ENCODE assay signal across 27 cellular contexts in the genomic region with DNA sequence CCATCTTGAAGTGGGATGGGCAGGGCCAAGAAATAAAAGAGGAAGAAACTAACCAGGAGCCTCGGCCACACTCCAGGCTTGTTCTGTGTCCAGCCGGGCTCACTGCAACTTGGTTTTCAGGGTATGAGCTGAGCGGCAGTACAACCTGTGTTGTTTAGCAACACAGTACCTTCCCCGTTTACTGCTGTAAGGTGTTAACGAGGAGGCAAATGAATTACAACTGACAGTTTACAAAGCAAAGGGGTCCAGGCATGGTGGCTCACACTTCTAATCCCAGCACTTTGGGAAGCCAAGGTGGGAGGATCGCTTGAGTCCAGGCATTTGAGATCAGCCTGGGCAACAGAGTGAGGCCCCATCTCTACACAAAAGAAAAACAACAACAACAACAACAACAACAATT.
DNase-seq lines count a peak whose midpoint lies in the region; ATAC-seq, FAIRE-seq and TF ChIP-seq lines count a peak whose summit lies in the region.
"Had no signal": no experiment of that assay in that cellular context is flagged by ENCODE, and none has a peak within 500 bp of the region (broad histone marks: within the 10 kb centered on the region; RNA-seq: fewer than 3 reads in every experiment).

No MANE protein-coding gene starts in this region.

- no CpG with 5 or more reads among the region's 6 CpGs for WGBS in mesendoderm (ENCODE audit: extremely low coverage, insufficient coverage, low lambda C conversion rate)

- no peak overlapping the region for H2BK15ac ChIP-seq in mesendoderm (replicated peaks; ENCODE audit: low read depth)

- no peak overlapping the region for H2BK5ac ChIP-seq in mesendoderm (ENCODE audit: low read length)

- no peak overlapping the region for H2BK120ac ChIP-seq in mesendoderm (ENCODE audit: low read depth, low read length)

- H3K18ac ChIP-seq in mesendoderm (ENCODE audit: low read length) = no peak overlapping the region

- DNase-seq in HTR-8/SVneo (ENCODE audit: insufficient read length, low spot score) (no peak), coronary artery (ENCODE audit: low spot score) (peak; percentile 17), islet precursor cell (peak; percentile 11), mesendoderm (peak; percentile 55), NCI-H226 (no peak), iPS-NIHi11 (ENCODE audit: low spot score) (no peak), NCI-H774 (lab: John Stamatoyannopoulos, UW) (no peak)
- DNase-seq: AML-193; CD4-positive, alpha-beta memory T cell; CD4-positive, CD25-positive, alpha-beta regulatory T cell; CD8-positive, alpha-beta memory T cell; COR-L47; DMS 273 treated with DMSO at 0.1 percent for 48 hours; DMS153; DMS53; DMS79; DND-41; EL; GDM1 had no signal

- no peaks in the 10 kb centered on the region for H3K79me2 ChIP-seq in mesendoderm (ENCODE audit: control insufficient read depth, insufficient read depth, low read length)

- H3K4me3 ChIP-seq in coronary artery = no peak overlapping the region
- H3K4me3 ChIP-seq in mesendoderm (ENCODE audit: low read length) = no peak overlapping the region
- H3K4me3 ChIP-seq: A549; BLaER1 treated with 17β-estradiol and CSF1 and Interleukin-3, amounts not matched to agents 10 nM and 100 nM; GM12878 had no signal

- ATAC-seq in GM18858 (IDR thresholded peaks at IDR 0.05; ENCODE audit: unreplicated experiment) = no peak
- ATAC-seq: A549, GM12878 had no signal

- no peak overlapping the region for H3K4me2 ChIP-seq in mesendoderm (ENCODE audit: low read length)
- H3K4me2 ChIP-seq: A549; BLaER1 treated with 17β-estradiol and CSF1 and Interleukin-3, amounts not matched to agents 10 nM and 100 nM had no signal

- H3K79me1 ChIP-seq in mesendoderm (ENCODE audit: low read length) = no peaks in the 10 kb centered on the region

- FAIRE-seq in HTR-8/SVneo (lab: Jason Lieb, UNC) = peak; percentile 44
- FAIRE-seq: A549, GM12878, GM12892, GM18507, GM19239 had no signal

- no peak overlapping the region for H2AK5ac ChIP-seq in mesendoderm (ENCODE audit: low read length)

- H3K4ac ChIP-seq in mesendoderm (ENCODE audit: low read depth, low read length) = no peak overlapping the region

- H3K9ac ChIP-seq in mesendoderm (ENCODE audit: low read length) = no peak overlapping the region
- H3K9ac ChIP-seq: BLaER1 treated with 17β-estradiol and CSF1 and Interleukin-3, amounts not matched to agents 10 nM and 100 nM had no signal

- H3K27ac ChIP-seq in coronary artery (no peak overlapping the region), mesendoderm (ENCODE audit: low read depth, low read length) (no peak overlapping the region)
- H3K27ac ChIP-seq: 22Rv1; A549; BLaER1 treated with 17β-estradiol and CSF1 and Interleukin-3, amounts not matched to agents 10 nM and 100 nM had no signal

- no peak overlapping the region for H4K8ac ChIP-seq in mesendoderm (ENCODE audit: low read depth, low read length)

- TF ChIP-seq CTCF in coronary artery (IDR thresholded peaks at IDR 0.05) = no peak

- H3K56ac ChIP-seq in mesendoderm (ENCODE audit: low read length) = peak overlapping the region; percentile 27

- no peak overlapping the region for H3K23ac ChIP-seq in mesendoderm (ENCODE audit: low read length)

- no peaks in the 10 kb centered on the region for H3K27me3 ChIP-seq in mesendoderm (ENCODE audit: insufficient read depth, low read length, poor library complexity)
- H3K27me3 ChIP-seq: BLaER1 treated with 17β-estradiol and CSF1 and Interleukin-3, amounts not matched to agents 10 nM and 100 nM had no signal

- no peaks in the 10 kb centered on the region for H3K4me1 ChIP-seq in mesendoderm (ENCODE audit: control insufficient read depth, low read depth, low read length)
- H3K4me1 ChIP-seq: A549 had no signal

- H3K36me3 ChIP-seq in mesendoderm (ENCODE audit: control insufficient read depth, insufficient read depth, low read length) = no peaks in the 10 kb centered on the region

- H4K5ac ChIP-seq in mesendoderm (ENCODE audit: low read length) = no peak overlapping the region

Comparison
In these comparisons a context has a peak if more than half of its experiments do, and no peak if none do; other contexts are left out.
1. DNase-seq: peak in coronary artery (single experiment), islet precursor cell (single experiment) and mesendoderm (single experiment); none in HTR-8/SVneo (single experiment), NCI-H226 (single experiment), iPS-NIHi11 (single experiment) and NCI-H774 (single experiment).